Comparison of ENCODE assay signal across 1 cellular context in the genomic region with DNA sequence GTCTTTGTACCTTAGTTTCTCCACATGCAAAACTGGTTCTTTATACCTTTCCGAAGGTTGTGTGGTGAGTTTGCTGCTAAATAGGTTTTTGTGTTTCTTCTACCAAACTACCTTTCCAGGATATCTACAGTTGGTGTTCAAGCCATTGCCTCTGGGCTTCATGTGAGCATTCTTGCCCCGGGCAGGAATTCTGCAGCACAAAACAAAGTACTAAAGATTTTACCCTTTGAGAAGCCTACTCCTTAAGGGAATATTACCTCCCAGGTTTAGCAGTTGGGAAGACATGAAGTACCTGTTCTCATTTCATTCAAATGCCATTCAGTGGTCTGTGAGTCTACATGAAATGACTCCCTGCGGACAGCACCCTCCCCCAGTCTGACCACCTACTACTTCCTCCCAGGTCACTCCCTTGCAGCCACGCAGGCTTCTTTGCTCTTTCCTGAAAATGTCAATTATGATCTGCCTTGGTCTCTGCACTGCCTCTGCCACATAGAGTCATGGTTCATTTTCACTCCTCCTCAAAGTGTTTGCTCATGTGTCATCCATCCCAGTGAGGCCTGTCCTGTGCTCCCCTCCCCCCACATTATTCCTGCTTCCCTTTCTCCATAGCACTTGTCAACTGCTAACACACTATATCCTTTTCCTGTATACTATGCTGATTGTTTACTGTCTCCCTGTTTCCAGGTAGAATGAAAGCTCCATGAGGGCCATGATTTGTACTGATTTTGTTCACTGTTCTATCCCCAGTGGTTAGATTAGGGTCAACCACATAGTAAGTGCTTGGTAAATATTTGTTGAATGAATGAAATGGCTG.
TF ChIP-seq lines count a peak whose summit lies in the region.

No MANE protein-coding gene starts in this region.

TF ChIP-seq in GM23338, 12 proteins besides CTCF, POLR2A, EP300 and RAD21:
- no peak for TF ChIP-seq ZNF462 (CRISPR knock-in tag; IDR thresholded peaks at IDR 0.05)
- no peak for TF ChIP-seq CREB1 (CRISPR knock-in tag; IDR thresholded peaks at IDR 0.05; ENCODE audit: low read depth)
- no peak for TF ChIP-seq NANOG (IDR thresholded peaks at IDR 0.05; ENCODE audit: borderline replicate concordance)
- TF ChIP-seq STAT1 (IDR thresholded peaks at IDR 0.05; ENCODE audit: unreplicated experiment): no peak
- TF ChIP-seq ZNF114 (CRISPR knock-in tag; IDR thresholded peaks at IDR 0.05): no peak
- TF ChIP-seq EZH2 (IDR thresholded peaks at IDR 0.05; ENCODE audit: low read depth, unreplicated experiment): no peak
- TF ChIP-seq EZH2phosphoT487 (IDR thresholded peaks at IDR 0.05; ENCODE audit: unreplicated experiment): no peak
- TF ChIP-seq JUNB (IDR thresholded peaks at IDR 0.05; ENCODE audit: unreplicated experiment): no peak
